ENCODE assay signal across 9 cellular contexts in the genomic region with DNA sequence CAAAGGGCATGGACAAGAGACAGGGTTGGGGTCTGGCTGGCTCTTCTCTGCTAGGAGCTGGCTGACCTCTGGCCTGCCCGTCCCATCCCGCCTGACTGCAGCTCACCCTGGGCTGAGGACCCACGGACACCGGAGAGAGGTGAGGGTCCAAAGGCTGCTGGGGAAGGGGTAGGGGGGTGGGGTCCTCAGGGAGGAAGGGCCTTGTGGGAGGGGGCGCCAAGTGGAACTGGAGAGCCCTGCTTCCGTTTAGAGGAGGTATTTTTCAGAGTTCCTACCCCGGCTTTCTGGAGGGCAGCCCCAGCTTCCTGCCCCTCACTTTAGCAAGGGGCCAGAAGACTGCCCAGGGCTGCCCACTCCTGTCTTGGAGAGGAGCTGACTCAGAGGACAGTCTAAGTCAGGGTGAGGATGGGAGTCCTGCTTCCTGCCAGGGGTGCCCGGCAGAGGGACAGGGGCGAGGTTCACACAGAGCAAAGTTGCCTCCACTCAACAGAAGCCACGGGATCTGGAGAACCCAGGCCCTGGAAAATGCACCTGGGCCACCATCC. TPM values are rescaled to one million over a fixed set of nuclear protein-coding genes. Genes with fewer than 3 reads are reported as not detected.
A peak's percentile ranks its signal among the peaks of the same experiment; 100 is the strongest.
DNase-seq lines count a peak whose midpoint lies in the region; ATAC-seq, FAIRE-seq and TF ChIP-seq lines count a peak whose summit lies in the region.
"Had no signal": no experiment of that assay in that cellular context is flagged by ENCODE, and none has a peak within 500 bp of the region (broad histone marks: within the 10 kb centered on the region; RNA-seq: fewer than 3 reads in every experiment).

No MANE protein-coding gene starts in this region.

- no peaks in the 10 kb centered on the region for H3K9me3 ChIP-seq in HepG2 (ENCODE audit: low read length)
- no peaks in the 10 kb centered on the region for H3K9me3 ChIP-seq in right lobe of liver
- no peaks in the 10 kb centered on the region for H3K9me3 ChIP-seq in breast epithelium

- H2AFZ ChIP-seq in HepG2 (ENCODE audit: low read length): no peak overlapping the region

- H3K4me1 ChIP-seq in HepG2 (ENCODE audit: insufficient read depth, low read length) (peaks cover 22% of the 10 kb centered on the region), right lobe of liver (peaks cover 0 to 18% (median 10%) of the 10 kb centered on the region in 4 donors), breast epithelium (peaks cover 0 to 15% of the 10 kb centered on the region in 2 donors)

- intact Hi-C loops in HepG2 (cut with micrococcal nuclease; ENCODE audit: unreplicated experiment): no loop called here
- intact Hi-C loops in right lobe of liver (cut with DNase I): no loop called here
- intact Hi-C loops in breast epithelium (cut with DNase I; ENCODE audit: low total_unique reads): no loop called here

- no peak for FAIRE-seq in HepG2 (lab: Jason Lieb, UNC)

- CTCF ChIA-PET in HepG2 (lab: Yijun Ruan, JAX; ENCODE audit: low intra/inter-chr PET ratio, low total read pairs): no interaction called here

- no peak overlapping the region for H3K4me2 ChIP-seq in HepG2 (ENCODE audit: low read depth, low read length)

- H3K27me3 ChIP-seq in HepG2 (ENCODE audit: control insufficient read depth in 1 of 2, insufficient read depth in 2 of 2, low read length in 2 of 2): no peaks in the 10 kb centered on the region
- H3K27me3 ChIP-seq in right lobe of liver: no peaks in the 10 kb centered on the region
- no peaks in the 10 kb centered on the region for H3K27me3 ChIP-seq in breast epithelium

- TF ChIP-seq CTCF in HepG2 (CRISPR knock-in tag; IDR thresholded peaks at IDR 0.05) (no peak), right lobe of liver (IDR thresholded peaks at IDR 0.05) (no peak), breast epithelium (IDR thresholded peaks at IDR 0.05) (no peak)

- no peaks in the 10 kb centered on the region for H3K79me2 ChIP-seq in HepG2 (ENCODE audit: insufficient read depth, low read length)

- 42% methylated on average over 7 of the region's 10 CpGs for WGBS in HepG2 (ENCODE audit: low lambda C conversion rate)
- 59% methylated on average over 3 of the region's 10 CpGs for WGBS in right lobe of liver (ENCODE audit: insufficient coverage, low coverage, low lambda C conversion rate, missing lambda C conversion rate)

- DNase-seq in HepG2 (ENCODE audit: low spot score) (no peak), right lobe of liver (no peak), breast epithelium (ENCODE audit: low spot score in 2 of 2) (no peak), AML-193 (lab: John Stamatoyannopoulos, UW) (no peak), KBM-7 (no peak), nucleus accumbens (lab: John Stamatoyannopoulos, UW) (no peak), foreskin melanocyte (no peak)

- TF ChIP-seq POLR2A in HepG2 (IDR thresholded peaks at IDR 0.05; ENCODE audit: insufficient read depth in 1 of 2, low read depth in 2 of 2, low read length in 2 of 2): no peak
- no peak for TF ChIP-seq POLR2A in right lobe of liver (IDR thresholded peaks at IDR 0.05)
- no peak for TF ChIP-seq POLR2A in breast epithelium (IDR thresholded peaks at IDR 0.05)

- TF ChIP-seq EP300 in HepG2 (IDR thresholded peaks at IDR 0.05; ENCODE audit: low read depth in 2 of 2, low read length in 2 of 2): no peak
- TF ChIP-seq EP300 in HepG2 (CRISPR knock-in tag; IDR thresholded peaks at IDR 0.05; ENCODE audit: borderline replicate concordance): no peak

- H3K4me3 ChIP-seq in HepG2 (replicated peaks in 1 of 3; ENCODE audit: insufficient read depth in 1 of 3, low read depth in 2 of 3, low read length in 3 of 3): no peak overlapping the region
- no peak overlapping the region for H3K4me3 ChIP-seq in right lobe of liver
- no peak overlapping the region for H3K4me3 ChIP-seq in breast epithelium

- ATAC-seq in HepG2: peak; percentile 52
- ATAC-seq in right lobe of liver: no peak
- ATAC-seq in HG03159 (IDR thresholded peaks at IDR 0.05; ENCODE audit: unreplicated experiment): peak; percentile 19

- H3K27ac ChIP-seq in HepG2 (ENCODE audit: extremely low read length, insufficient read depth, low read length) (no peak overlapping the region), right lobe of liver (no peak overlapping the region), breast epithelium (peak overlapping the region; percentile 77 to 88)

- H3K36me3 ChIP-seq in HepG2 (replicated peaks in 1 of 2; ENCODE audit: control insufficient read depth in 1 of 2, insufficient read depth in 2 of 2, low read length in 2 of 2): peaks cover 3 to 13% of the 10 kb centered on the region in 2 experiments; a peak in 3 of 5 replicates
- peaks cover 0 to under 1% (median 0%) of the 10 kb centered on the region in 4 donors for H3K36me3 ChIP-seq in right lobe of liver
- H3K36me3 ChIP-seq in breast epithelium: no peaks in the 10 kb centered on the region

- TF ChIP-seq RAD21 in HepG2 (CRISPR knock-in tag; IDR thresholded peaks at IDR 0.05): no peak

- H4K20me1 ChIP-seq in HepG2 (ENCODE audit: insufficient read depth, low read length): no peaks in the 10 kb centered on the region

- no peak overlapping the region for H3K9ac ChIP-seq in HepG2 (ENCODE audit: insufficient read depth, low read depth, low read length)

- in situ Hi-C loops in HepG2 (cut with HindIII; ENCODE audit: extremely low pct_ligation_motif_present, low pct_unique_long_range_greater_than_20kb) (no loop called here), KBM-7 (cut with MboI; ENCODE audit: low pct_unique_long_range_greater_than_20kb, low sequenced_read_pairs) (no loop called here)

- no TSS peak for BruUV-seq in HepG2 (replicated peaks; lab: Mats Ljungman, UMichigan)

- POLR2A ChIA-PET in HepG2 (lab: Yijun Ruan, JAX): interaction anchor here (1.8 to 2.3 kb wide), 2 partner anchors 8 to 12 kb away, joined by 5 to 7 read pairs; a partner anchor contains a TSS

RNA-seq across cellular contexts. Expression of a gene that starts 7.1 kb away (rescaled TPM):
- total RNA-seq in HepG2 (2016; rRNA removed; fragmentation: Illumina TruSeq; extraction: Trizol) (10.0 and 21.6 TPM in 2 replicates), right lobe of liver (1 to 10 TPM in 5 of 6 experiments, under 1 TPM in 1; 0.43 to 3.5 (median 2.4) TPM), breast epithelium (1 to 10 TPM in 2 of 3 donors, not detected in 1; 5.9 to 6.3 TPM)
- 14.2 and 19.1 TPM in 2 replicates for total RNA-seq in HepG2 (2016; cell fraction: cytosol; rRNA removed; fragmentation: Illumina TruSeq; extraction: Trizol; ENCODE audit: low read depth)
- 7.5 and 20.4 TPM in 2 replicates for total RNA-seq in HepG2 (2016; cell fraction: insoluble cytoplasmic fraction; rRNA removed; fragmentation: Illumina TruSeq; extraction: Trizol)
- 31.5 and 38.0 TPM in 2 replicates for total RNA-seq in HepG2 (2016; cell fraction: membrane; rRNA removed; fragmentation: Illumina TruSeq; extraction: Trizol)
- total RNA-seq in HepG2 (2016; cell fraction: nucleus; rRNA removed; fragmentation: Illumina TruSeq; extraction: Trizol): 12.2 and 18.7 TPM in 2 replicates
- 8.5 and 12.5 TPM in 2 replicates for polyA plus RNA-seq in HepG2 (2011; rRNA removed)
- 6.6 and 10.9 TPM in 2 replicates for polyA plus RNA-seq in HepG2 (2011; cell fraction: cytosol; rRNA removed)
- polyA plus RNA-seq in HepG2 (2011; cell fraction: nucleus; rRNA removed): 32.4 and 37.4 TPM in 2 replicates
- 9.6 and 9.7 TPM in 2 replicates for polyA plus RNA-seq in HepG2 (2012)
- polyA plus RNA-seq in HepG2 (2016; cell fraction: cytosol; fragmentation: Illumina TruSeq; extraction: Trizol; ENCODE audit: low read depth): 20.1 and 23.9 TPM in 2 replicates
- polyA plus RNA-seq in HepG2 (2016; cell fraction: insoluble cytoplasmic fraction; fragmentation: Illumina TruSeq; extraction: Trizol; ENCODE audit: low read depth): 13.5 and 14.3 TPM in 2 replicates
- polyA plus RNA-seq in HepG2 (2016; cell fraction: membrane; fragmentation: Illumina TruSeq; extraction: Trizol; ENCODE audit: low read depth): 33.6 and 37.3 TPM in 2 replicates
- 50.8 and 52.9 TPM in 2 replicates for polyA plus RNA-seq in HepG2 (2016; cell fraction: nucleus; fragmentation: Illumina TruSeq; extraction: Trizol; ENCODE audit: insufficient read depth, low read depth)
- 15.3 TPM in 1 of 2 replicates, not detected in the other for polyA minus RNA-seq in HepG2 (2011; rRNA and poly(A)+ RNA removed; ENCODE audit: low replicate concordance)
- 2.2 and 5.0 TPM in 2 replicates for polyA minus RNA-seq in HepG2 (2011; cell fraction: cytosol; rRNA and poly(A)+ RNA removed)
- polyA minus RNA-seq in HepG2 (2011; cell fraction: nucleus; rRNA and poly(A)+ RNA removed): 3.2 and 3.5 TPM in 2 replicates
- polyA plus RNA-seq: aorta had no signal

RNA-seq across cellular contexts. Expression of a gene that starts 11.9 kb away (rescaled TPM):
- total RNA-seq in HepG2 (2016; rRNA removed; fragmentation: Illumina TruSeq; extraction: Trizol): 18.6 and 21.8 TPM in 2 replicates
- 11.4 and 13.9 TPM in 2 replicates for total RNA-seq in HepG2 (2016; cell fraction: cytosol; rRNA removed; fragmentation: Illumina TruSeq; extraction: Trizol; ENCODE audit: low read depth)
- total RNA-seq in HepG2 (2016; cell fraction: insoluble cytoplasmic fraction; rRNA removed; fragmentation: Illumina TruSeq; extraction: Trizol): 14.6 and 24.3 TPM in 2 replicates
- 18.4 and 20.4 TPM in 2 replicates for total RNA-seq in HepG2 (2016; cell fraction: membrane; rRNA removed; fragmentation: Illumina TruSeq; extraction: Trizol)
- 20.1 and 24.1 TPM in 2 replicates for total RNA-seq in HepG2 (2016; cell fraction: nucleus; rRNA removed; fragmentation: Illumina TruSeq; extraction: Trizol)
- polyA plus RNA-seq in HepG2 (2011; rRNA removed): 12.5 and 16.8 TPM in 2 replicates
- polyA plus RNA-seq in HepG2 (2011; cell fraction: cytosol; rRNA removed): 13.7 and 17.1 TPM in 2 replicates
- polyA plus RNA-seq in HepG2 (2011; cell fraction: nucleus; rRNA removed): 47.3 and 52.6 TPM in 2 replicates
- 10.4 and 13.1 TPM in 2 replicates for polyA plus RNA-seq in HepG2 (2012)
- polyA plus RNA-seq in HepG2 (2016; cell fraction: cytosol; fragmentation: Illumina TruSeq; extraction: Trizol; ENCODE audit: low read depth): 9.0 and 11.2 TPM in 2 replicates
- 13.3 and 13.5 TPM in 2 replicates for polyA plus RNA-seq in HepG2 (2016; cell fraction: insoluble cytoplasmic fraction; fragmentation: Illumina TruSeq; extraction: Trizol; ENCODE audit: low read depth)
- 10.8 and 13.0 TPM in 2 replicates for polyA plus RNA-seq in HepG2 (2016; cell fraction: membrane; fragmentation: Illumina TruSeq; extraction: Trizol; ENCODE audit: low read depth)
- polyA plus RNA-seq in HepG2 (2016; cell fraction: nucleus; fragmentation: Illumina TruSeq; extraction: Trizol; ENCODE audit: insufficient read depth, low read depth): 34.9 and 44.4 TPM in 2 replicates
- 19.0 and 26.5 TPM in 2 replicates for polyA minus RNA-seq in HepG2 (2011; rRNA and poly(A)+ RNA removed; ENCODE audit: low replicate concordance)
- polyA minus RNA-seq in HepG2 (2011; cell fraction: cytosol; rRNA and poly(A)+ RNA removed): 7.1 and 8.4 TPM in 2 replicates
- 19.3 and 22.0 TPM in 2 replicates for polyA minus RNA-seq in HepG2 (2011; cell fraction: nucleus; rRNA and poly(A)+ RNA removed)
- 10 to 100 TPM; 17.9 to 36.7 (median 32.4) TPM for total RNA-seq in right lobe of liver
- total RNA-seq in breast epithelium: 10 to 100 TPM; 22.1 to 32.8 (median 25.6) TPM

RNA-seq across cellular contexts. Expression of a gene that starts 22.5 kb away (rescaled TPM):
- 0.73 TPM in 1 of 2 replicates, not detected in the other for total RNA-seq in HepG2 (2016; rRNA removed; fragmentation: Illumina TruSeq; extraction: Trizol)
- total RNA-seq in HepG2 (2016; cell fraction: cytosol; rRNA removed; fragmentation: Illumina TruSeq; extraction: Trizol; ENCODE audit: low read depth): not detected in 2 replicates
- 0.27 and 0.52 TPM in 2 replicates for total RNA-seq in HepG2 (2016; cell fraction: insoluble cytoplasmic fraction; rRNA removed; fragmentation: Illumina TruSeq; extraction: Trizol)
- not detected in 2 replicates for total RNA-seq in HepG2 (2016; cell fraction: membrane; rRNA removed; fragmentation: Illumina TruSeq; extraction: Trizol)
- 1.3 TPM in 1 of 2 replicates, not detected in the other for total RNA-seq in HepG2 (2016; cell fraction: nucleus; rRNA removed; fragmentation: Illumina TruSeq; extraction: Trizol)
- 0.22 and 0.44 TPM in 2 replicates for polyA plus RNA-seq in HepG2 (2011; rRNA removed)
- not detected in 2 replicates for polyA plus RNA-seq in HepG2 (2011; cell fraction: cytosol; rRNA removed)
- 2.4 and 5.3 TPM in 2 replicates for polyA plus RNA-seq in HepG2 (2011; cell fraction: nucleus; rRNA removed)
- 0.27 TPM in 1 of 2 replicates, not detected in the other for polyA plus RNA-seq in HepG2 (2012)
- polyA plus RNA-seq in HepG2 (2016; cell fraction: cytosol; fragmentation: Illumina TruSeq; extraction: Trizol; ENCODE audit: low read depth): not detected in 2 replicates
- not detected in 2 replicates for polyA plus RNA-seq in HepG2 (2016; cell fraction: insoluble cytoplasmic fraction; fragmentation: Illumina TruSeq; extraction: Trizol; ENCODE audit: low read depth)
- not detected in 2 replicates for polyA plus RNA-seq in HepG2 (2016; cell fraction: membrane; fragmentation: Illumina TruSeq; extraction: Trizol; ENCODE audit: low read depth)
- polyA plus RNA-seq in HepG2 (2016; cell fraction: nucleus; fragmentation: Illumina TruSeq; extraction: Trizol; ENCODE audit: insufficient read depth, low read depth): not detected in 2 replicates
- polyA minus RNA-seq in HepG2 (2011; rRNA and poly(A)+ RNA removed; ENCODE audit: low replicate concordance): 4.0 and 13.4 TPM in 2 replicates
- polyA minus RNA-seq in HepG2 (2011; cell fraction: cytosol; rRNA and poly(A)+ RNA removed): not detected in 2 replicates
- 7.2 and 7.8 TPM in 2 replicates for polyA minus RNA-seq in HepG2 (2011; cell fraction: nucleus; rRNA and poly(A)+ RNA removed)
- total RNA-seq in right lobe of liver: under 1 TPM in 3 of 6 experiments, not detected in 3; 0.40 to 0.90 (median 0.42) TPM
- 1 to 10 TPM in 1 of 3 donors, under 1 TPM in 2; 0.48 to 3.2 (median 0.98) TPM for total RNA-seq in breast epithelium
- polyA plus RNA-seq: aorta had no signal

RNA-seq across cellular contexts. Expression of a gene that starts 44.1 kb away (rescaled TPM):
- total RNA-seq in HepG2 (2016; rRNA removed; fragmentation: Illumina TruSeq; extraction: Trizol) (3.0 and 4.2 TPM in 2 replicates), right lobe of liver (1 to 10 TPM; 1.7 to 6.2 (median 2.6) TPM), breast epithelium (1 to 10 TPM; 5.4 to 7.2 (median 5.9) TPM)
- 1.8 and 1.9 TPM in 2 replicates for total RNA-seq in HepG2 (2016; cell fraction: cytosol; rRNA removed; fragmentation: Illumina TruSeq; extraction: Trizol; ENCODE audit: low read depth)
- total RNA-seq in HepG2 (2016; cell fraction: insoluble cytoplasmic fraction; rRNA removed; fragmentation: Illumina TruSeq; extraction: Trizol): 4.1 and 4.2 TPM in 2 replicates
- total RNA-seq in HepG2 (2016; cell fraction: membrane; rRNA removed; fragmentation: Illumina TruSeq; extraction: Trizol): 4.9 and 5.4 TPM in 2 replicates
- total RNA-seq in HepG2 (2016; cell fraction: nucleus; rRNA removed; fragmentation: Illumina TruSeq; extraction: Trizol): 2.2 and 2.8 TPM in 2 replicates
- polyA plus RNA-seq in HepG2 (2011; rRNA removed): 2.2 and 3.1 TPM in 2 replicates
- 2.2 and 3.1 TPM in 2 replicates for polyA plus RNA-seq in HepG2 (2011; cell fraction: cytosol; rRNA removed)
- polyA plus RNA-seq in HepG2 (2011; cell fraction: nucleus; rRNA removed): 5.3 and 6.8 TPM in 2 replicates
- 1.2 and 1.9 TPM in 2 replicates for polyA plus RNA-seq in HepG2 (2012)
- polyA plus RNA-seq in HepG2 (2016; cell fraction: cytosol; fragmentation: Illumina TruSeq; extraction: Trizol; ENCODE audit: low read depth): 2.5 and 2.9 TPM in 2 replicates
- 4.7 and 5.0 TPM in 2 replicates for polyA plus RNA-seq in HepG2 (2016; cell fraction: insoluble cytoplasmic fraction; fragmentation: Illumina TruSeq; extraction: Trizol; ENCODE audit: low read depth)
- 5.4 and 6.2 TPM in 2 replicates for polyA plus RNA-seq in HepG2 (2016; cell fraction: membrane; fragmentation: Illumina TruSeq; extraction: Trizol; ENCODE audit: low read depth)
- polyA plus RNA-seq in HepG2 (2016; cell fraction: nucleus; fragmentation: Illumina TruSeq; extraction: Trizol; ENCODE audit: insufficient read depth, low read depth): 5.6 and 7.4 TPM in 2 replicates
- polyA minus RNA-seq in HepG2 (2011; rRNA and poly(A)+ RNA removed; ENCODE audit: low replicate concordance): 1.2 and 6.3 TPM in 2 replicates
- polyA minus RNA-seq in HepG2 (2011; cell fraction: cytosol; rRNA and poly(A)+ RNA removed): 2.4 TPM in 2 replicates
- 1.2 TPM in 2 replicates for polyA minus RNA-seq in HepG2 (2011; cell fraction: nucleus; rRNA and poly(A)+ RNA removed)

Comparison
In these comparisons a context has a peak if more than half of its experiments do, and no peak if none do; other contexts are left out.
1. ATAC-seq: peak in HepG2 (single experiment) and HG03159 (single experiment); none in right lobe of liver (0 of 4).
2. H3K27ac ChIP-seq: peak in breast epithelium (2 of 2); none in HepG2 (single experiment) and right lobe of liver (0 of 3).